Comparison of ENCODE assay signal across 1 cellular context in genomic region chr14:99347561-99347960, GRCh38.
TF ChIP-seq lines count a peak whose summit lies in the region.

No MANE protein-coding gene starts in this region.

TF ChIP-seq in H1, 55 proteins besides CTCF, POLR2A, EP300 and RAD21 (continued from another document):
- TF ChIP-seq TBP (IDR thresholded peaks at IDR 0.05; ENCODE audit: low read depth, low read length): no peak
- no peak for TF ChIP-seq SP2 (IDR thresholded peaks at IDR 0.05; ENCODE audit: low read length)
- no peak for TF ChIP-seq NRF1 (IDR thresholded peaks at IDR 0.05; ENCODE audit: low read depth, low read length)
- TF ChIP-seq POLR2AphosphoS5 (IDR thresholded peaks at IDR 0.05; ENCODE audit: low read depth, low read length): no peak
- no peak for TF ChIP-seq RXRA (IDR thresholded peaks at IDR 0.05; ENCODE audit: insufficient read depth, low read depth, low read length)
- no peak for TF ChIP-seq FOSL1 (IDR thresholded peaks at IDR 0.05; ENCODE audit: insufficient read depth, low read depth, low read length)
- no peak for TF ChIP-seq POU5F1 (IDR thresholded peaks at IDR 0.05; ENCODE audit: low read depth, low read length)
